19 cellular contexts compared by ENCODE assay signal in the genomic region with DNA sequence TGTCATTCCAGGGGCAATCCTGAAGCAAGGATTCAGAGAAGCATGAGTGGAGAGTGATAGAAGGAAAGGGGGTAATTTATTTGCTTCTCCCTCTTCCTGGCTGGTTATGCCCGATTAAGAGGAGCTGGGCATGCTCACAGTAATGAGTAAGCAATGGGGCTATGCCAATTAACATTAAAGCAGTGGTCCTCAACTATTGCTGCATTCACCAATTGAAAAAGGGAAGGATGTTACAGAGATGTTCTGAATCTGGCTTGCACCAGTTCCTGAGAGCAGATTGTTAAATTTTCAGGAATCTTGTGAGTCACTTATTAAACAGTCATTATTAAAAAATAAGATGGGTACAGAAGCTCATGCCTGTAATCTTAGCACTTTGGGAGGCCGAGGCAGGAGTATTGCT.
"Had no signal": no experiment of that assay in that cellular context is flagged by ENCODE, and none has a peak within 500 bp of the region (broad histone marks: within the 10 kb centered on the region; RNA-seq: fewer than 3 reads in every experiment).

No MANE protein-coding gene starts in this region.

- H3K9me3 ChIP-seq: ascending aorta, esophagus muscularis mucosa, left ventricle myocardium inferior, transverse colon had no signal

- H3K4me3 ChIP-seq: ascending aorta, esophagus muscularis mucosa, left ventricle myocardium inferior, neural progenitor cell, transverse colon had no signal

- H3K4me2 ChIP-seq: neural progenitor cell had no signal

- H3K36me3 ChIP-seq: ascending aorta, esophagus muscularis mucosa, left ventricle myocardium inferior, neural progenitor cell, transverse colon, WERI-Rb-1 had no signal

- H2AFZ ChIP-seq: neural progenitor cell had no signal

- H3K27ac ChIP-seq: ascending aorta, esophagus muscularis mucosa, left ventricle myocardium inferior, neural progenitor cell, transverse colon, WERI-Rb-1 had no signal

- H3K4me1 ChIP-seq: ascending aorta, esophagus muscularis mucosa, left ventricle myocardium inferior, neural progenitor cell, transverse colon had no signal

- ATAC-seq: activated naive CD4-positive, alpha-beta T cell treated with anti-CD3 and anti-CD28 coated beads, Interleukin-2, amount 50 U/mL, for 72 hours; effector memory CD8-positive, alpha-beta T cell; naive thymus-derived CD8-positive, alpha-beta T cell; sciatic nerve; stimulated activated naive B cell treated with anti-CD40 and anti-IgM and Interleukin-4, amounts not matched to agents 10 μg/mL and 1 μg/mL and 100 μg/mL, for 72 hours had no signal

- DNase-seq: activated CD4-positive, alpha-beta T cell treated with anti-CD3 and anti-CD28 coated beads for 1 hour; activated CD4-positive, alpha-beta T cell treated with anti-CD3 and anti-CD28 coated beads, Interleukin-2, amount 50 U/mL, for 1 hour; activated gamma-delta T cell treated with Interleukin-2 at 50 U/mL for 16 hours; activated T-cell treated with anti-CD3 and anti-CD28 coated beads, Interleukin-2, amount 50 U/mL, for 1 hour; central memory CD4-positive, alpha-beta T cell; effector memory CD8-positive, alpha-beta T cell; left ventricle myocardium inferior; naive thymus-derived CD8-positive, alpha-beta T cell; stimulated activated CD4-positive, alpha-beta T cell treated with anti-CD3 and anti-CD28 coated beads, Interleukin-2, amount 100 ng/mL, for 48 hours; stimulated activated CD8-positive, alpha-beta memory T cell treated with anti-CD3 and anti-CD28 coated beads, Interleukin-4, amount 100 ng/mL, for 48 hours; stimulated activated naive B cell treated with anti-CD40 and anti-IgM and Interleukin-4, amounts not matched to agents 10 μg/mL and 1 μg/mL and 100 μg/mL, for 72 hours; T-helper 2 cell; transverse colon; WERI-Rb-1 had no signal

- H3K27me3 ChIP-seq: ascending aorta, esophagus muscularis mucosa, neural progenitor cell, transverse colon had no signal
